Comparison of ENCODE assay signal across 8 cellular contexts in the genomic region with DNA sequence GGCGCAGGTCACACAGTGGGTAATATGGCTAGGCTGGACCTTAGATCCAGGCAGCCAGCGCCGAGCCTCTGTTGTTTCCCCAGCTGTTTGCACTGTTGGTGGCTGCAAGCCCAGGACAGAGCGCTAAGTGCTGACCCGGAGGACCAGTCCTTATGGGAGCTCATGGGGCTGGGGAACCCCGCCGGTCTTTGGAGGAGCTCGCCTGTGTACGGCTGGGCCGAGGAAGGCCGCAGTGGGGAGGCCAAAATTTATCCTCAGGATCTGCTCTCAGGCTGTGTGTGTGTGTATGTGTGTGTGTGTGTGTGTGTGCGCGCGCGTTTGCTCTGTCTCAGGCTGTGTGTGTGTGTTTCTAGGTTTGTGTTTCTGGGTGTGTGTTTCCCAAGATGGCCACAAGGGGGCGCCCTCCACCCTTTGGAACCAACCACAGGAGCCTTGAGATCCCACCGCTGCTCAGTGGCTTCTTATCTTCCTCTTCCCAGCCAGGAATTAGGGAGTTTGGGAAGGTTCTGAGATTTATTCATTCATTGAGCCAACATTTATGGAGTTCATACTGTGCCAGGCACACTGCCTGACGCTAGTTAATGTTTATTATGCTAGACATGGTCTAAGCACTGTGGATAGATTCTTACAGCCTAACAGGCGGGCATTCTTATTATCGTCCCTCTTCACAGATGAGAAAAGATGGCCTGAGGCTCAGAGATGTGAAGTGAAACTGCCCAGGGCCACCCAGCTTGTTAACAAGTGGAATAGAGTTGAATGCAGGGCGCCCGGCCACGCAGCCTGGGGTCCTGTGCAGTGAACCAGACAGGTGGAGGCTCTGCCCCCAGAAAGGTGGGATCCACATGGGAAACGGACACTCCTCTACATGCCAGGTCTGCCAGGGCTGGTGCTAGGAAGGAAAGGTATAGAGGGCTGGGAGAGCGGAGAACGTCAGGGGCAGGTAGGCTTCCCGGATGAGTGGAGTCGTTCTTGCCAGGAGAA. TPM values are rescaled to one million over a fixed set of nuclear protein-coding genes. Genes with fewer than 3 reads are reported as not detected.
A peak's percentile ranks its signal among the peaks of the same experiment; 100 is the strongest.
DNase-seq lines count a peak whose midpoint lies in the region; ATAC-seq and FAIRE-seq lines count a peak whose summit lies in the region.

No MANE protein-coding gene starts in this region.

- peaks cover 0 to 4% of the 10 kb centered on the region in 2 donors for H3K27me3 ChIP-seq in small intestine (ENCODE audit: control insufficient read depth in 2 of 2, insufficient read depth in 2 of 2, low read length in 2 of 2)

- ATAC-seq in GM19463 (IDR thresholded peaks at IDR 0.05; ENCODE audit: unreplicated experiment) (no peak), GM19452 (IDR thresholded peaks at IDR 0.05; ENCODE audit: unreplicated experiment) (no peak)

- FAIRE-seq in G401.6 (lab: Jason Lieb, UNC) (peak; percentile 58), small intestine (lab: Jason Lieb, UNC) (no peak)

- no peaks in the 10 kb centered on the region for H3K9me3 ChIP-seq in small intestine (ENCODE audit: control insufficient read depth, low read depth)

- DNase-seq in MV-4-11 (lab: John Stamatoyannopoulos, UW) (peak; percentile 68), T-helper 2 cell (peak; percentile 23 to 75 (median 54)), anterior cingulate cortex (lab: John Stamatoyannopoulos, UW) (peak in 56 of 58 donors; percentile 7 to 88 (median 60)), hippocampal formation (lab: John Stamatoyannopoulos, UW) (peak; percentile 39 to 76), small intestine (peak; percentile 58)

- peaks cover 0 to 2% of the 10 kb centered on the region in 2 donors for H3K4me1 ChIP-seq in small intestine (ENCODE audit: control insufficient read depth in 2 of 2, insufficient read depth in 1 of 2, low read depth in 1 of 2, low read length in 1 of 2)

- 61 to 66% (median 64%) methylated on average over 24 to 28 of the region's 28 CpGs for WGBS in small intestine, 3 donors

- no peak overlapping the region for H3K4me3 ChIP-seq in small intestine (ENCODE audit: low read depth in 1 of 2, low read length in 2 of 2)

- peaks cover 0 to 2% of the 10 kb centered on the region in 2 donors for H3K36me3 ChIP-seq in small intestine (ENCODE audit: control insufficient read depth in 2 of 2, insufficient read depth in 2 of 2, low read length in 2 of 2)

- H3K27ac ChIP-seq in small intestine (ENCODE audit: low read depth in 1 of 2, low read length in 1 of 2): no peak overlapping the region

RNA-seq across cellular contexts. Expression of a gene that starts 13.0 kb away (rescaled TPM):
- polyA plus RNA-seq in small intestine: not detected

RNA-seq across cellular contexts. Expression of a gene that starts 14.6 kb away (rescaled TPM):
- 10 to 100 TPM in 1 of 3 donors, 1 to 10 TPM in 2; 7.8 to 13.3 (median 9.4) TPM for polyA plus RNA-seq in small intestine

RNA-seq across cellular contexts. Expression of a gene that starts 31.0 kb away (rescaled TPM):
- polyA plus RNA-seq in small intestine: under 1 TPM in 1 of 3 donors, not detected in 2; 0.03 TPM

RNA-seq across cellular contexts. Expression of a gene that starts 36.2 kb away (rescaled TPM):
- polyA plus RNA-seq in small intestine: 1 to 10 TPM in 1 of 3 donors, under 1 TPM in 2; under 0.01 to 2.0 (median 0.27) TPM
